ENCODE assay signal across 8 cellular contexts in the genomic region with DNA sequence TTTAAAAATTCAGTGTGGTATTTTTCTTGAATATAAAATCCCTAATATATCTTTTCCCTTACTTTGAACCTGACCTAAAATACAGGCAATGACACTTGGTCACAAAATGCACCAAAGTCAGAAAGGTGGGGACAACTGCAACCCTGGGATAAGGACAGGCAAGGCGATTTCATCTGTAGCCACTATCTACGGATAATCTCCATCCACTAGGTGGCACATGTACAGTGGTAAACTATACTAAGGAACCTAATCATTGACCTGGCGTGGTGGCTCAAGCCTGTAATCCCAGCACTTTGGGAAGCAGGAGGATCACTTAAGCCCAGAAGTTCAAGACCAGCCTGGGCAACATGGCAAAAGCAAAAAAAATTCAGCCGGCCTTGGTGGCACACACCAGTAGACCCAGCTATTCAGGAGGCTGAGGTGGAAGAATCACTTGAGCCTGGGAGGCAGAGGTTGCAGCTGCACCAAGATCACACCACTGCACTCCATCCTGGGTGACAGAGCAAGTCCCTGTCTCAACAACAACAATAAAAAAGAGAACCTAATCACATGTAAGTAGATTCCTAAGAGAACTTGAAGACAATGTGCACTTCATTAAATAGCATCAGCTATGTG.
DNase-seq lines count a peak whose midpoint lies in the region; ATAC-seq and TF ChIP-seq lines count a peak whose summit lies in the region.

No MANE protein-coding gene starts in this region.

- H3K36me3 Mint-ChIP-seq in activated CD4-positive, alpha-beta T cell treated with anti-CD3 and anti-CD28 coated beads, Interleukin-2, amount 10 ng/mL, durations not matched to agents 24 days and 14 days (ENCODE audit: low read depth) = peaks cover 4% of the 10 kb centered on the region

- WGBS in heart left ventricle, 4 donors = 46 to 56% (median 53%) methylated on average over 4 of the region's 4 CpGs
- WGBS in prostate gland = 55% methylated on average over 4 of the region's 4 CpGs

- no peaks in the 10 kb centered on the region for H3K9me3 Mint-ChIP-seq in activated CD4-positive, alpha-beta T cell treated with anti-CD3 and anti-CD28 coated beads, Interleukin-2, amount 10 ng/mL, durations not matched to agents 24 days and 14 days

- intact Hi-C loops in heart left ventricle (cut with DNase I) (loop anchor here in 4 of 10 donors (5.0 to 10.0 kb wide), 4 partner anchors 100 to 370 kb away; a partner anchor contains a TSS), prostate gland (cut with DNase I) (no loop called here)
- intact Hi-C loops in activated CD4-positive, alpha-beta T cell treated with anti-CD3 and anti-CD28 coated beads, Interleukin-2, amount 10 ng/mL, durations not matched to agents 24 days and 14 days (cut with micrococcal nuclease) = loop anchor here (1.0 to 10.0 kb wide), 4 partner anchors 97 to 822 kb away; a partner anchor contains a TSS

- H3K9me3 ChIP-seq in heart left ventricle = no peaks in the 10 kb centered on the region
- no peaks in the 10 kb centered on the region for H3K9me3 ChIP-seq in right atrium auricular region
- H3K9me3 ChIP-seq in prostate gland = no peaks in the 10 kb centered on the region

- H3K4me1 Mint-ChIP-seq in activated CD4-positive, alpha-beta T cell treated with anti-CD3 and anti-CD28 coated beads, Interleukin-2, amount 10 ng/mL, durations not matched to agents 24 days and 14 days = peaks cover 27% of the 10 kb centered on the region

- H3K4me3 ChIP-seq in heart left ventricle (peak overlapping the region in 2 of 12 donors; percentile 38 to 44), right atrium auricular region (no peak overlapping the region), prostate gland (no peak overlapping the region)

- peak in 3 of 4 donors; percentile 64 to 71 (median 70) for ATAC-seq in heart left ventricle

- H3K27ac ChIP-seq in heart left ventricle (peak overlapping the region in 2 of 12 donors; percentile 41 to 61), right atrium auricular region (no peak overlapping the region), prostate gland (no peak overlapping the region)

- no peaks in the 10 kb centered on the region for H3K36me3 ChIP-seq in heart left ventricle
- no peaks in the 10 kb centered on the region for H3K36me3 ChIP-seq in right atrium auricular region
- H3K36me3 ChIP-seq in prostate gland = no peaks in the 10 kb centered on the region

- TF ChIP-seq POLR2A in heart left ventricle (IDR thresholded peaks at IDR 0.05) (no peak), prostate gland (IDR thresholded peaks at IDR 0.05) (no peak)

- TF ChIP-seq CTCF in heart left ventricle (IDR thresholded peaks at IDR 0.05) (peak in 11 of 12 donors; percentile 37 to 58 (median 47)), right atrium auricular region (IDR thresholded peaks at IDR 0.05) (peak in 1 of 2 donors; percentile 57), prostate gland (IDR thresholded peaks at IDR 0.05) (peak in 2 of 4 experiments; percentile 29 to 46)

- no peaks in the 10 kb centered on the region for H3K27me3 Mint-ChIP-seq in activated CD4-positive, alpha-beta T cell treated with anti-CD3 and anti-CD28 coated beads, Interleukin-2, amount 10 ng/mL, durations not matched to agents 24 days and 14 days

- peaks cover 4 to 69% (median 46%) of the 10 kb centered on the region in 12 donors for H3K4me1 ChIP-seq in heart left ventricle
- H3K4me1 ChIP-seq in right atrium auricular region = peaks cover 0 to 46% of the 10 kb centered on the region in 2 donors
- no peaks in the 10 kb centered on the region for H3K4me1 ChIP-seq in prostate gland (replicated peaks)

- H3K27me3 ChIP-seq in heart left ventricle (no peaks in the 10 kb centered on the region), right atrium auricular region (no peaks in the 10 kb centered on the region), prostate gland (replicated peaks; ENCODE audit: insufficient read depth) (no peaks in the 10 kb centered on the region)

- peak overlapping the region; percentile 64 for H3K27ac Mint-ChIP-seq in activated CD4-positive, alpha-beta T cell treated with anti-CD3 and anti-CD28 coated beads, Interleukin-2, amount 10 ng/mL, durations not matched to agents 24 days and 14 days

- DNase-seq in heart left ventricle = no peak
- no peak for DNase-seq in right atrium auricular region (ENCODE audit: low spot score)
- peak; percentile 59 for DNase-seq in H4 (ENCODE audit: low spot score)
- DNase-seq in NCI-H1092 (lab: John Stamatoyannopoulos, UW) = peak; percentile 38
- DNase-seq in activated CD4-positive, alpha-beta T cell treated with anti-CD3 and anti-CD28 coated beads, Interleukin-2, amount 10 ng/mL, durations not matched to agents 24 days and 14 days = peak; percentile 76
- peak; percentile 33 for DNase-seq in germinal center (ENCODE audit: low spot score)
- DNase-seq in prostate gland (ENCODE audit: low spot score) = peak; percentile 8
- no peak for DNase-seq in DMS79 (lab: John Stamatoyannopoulos, UW)

- H3K4me3 Mint-ChIP-seq in activated CD4-positive, alpha-beta T cell treated with anti-CD3 and anti-CD28 coated beads, Interleukin-2, amount 10 ng/mL, durations not matched to agents 24 days and 14 days = peak overlapping the region; percentile 70

Comparison
In these comparisons a context has a peak if more than half of its experiments do, and no peak if none do; other contexts are left out.
1. DNase-seq: peak in H4 (single experiment), NCI-H1092 (single experiment), activated CD4-positive, alpha-beta T cell treated with anti-CD3 and anti-CD28 coated beads, Interleukin-2, amount 10 ng/mL, durations not matched to agents 24 days and 14 days (single experiment), germinal center (single experiment) and prostate gland (single experiment); none in heart left ventricle (0 of 5), right atrium auricular region (single experiment) and DMS79 (single experiment).